Comparison of ENCODE assay signal across 17 cellular contexts in genomic region chr2:159736048-159736447, GRCh38. TPM values are rescaled to one million over a fixed set of nuclear protein-coding genes. Genes with fewer than 3 reads are reported as not detected.
A peak's percentile ranks its signal among the peaks of the same experiment; 100 is the strongest.
DNase-seq lines count a peak whose midpoint lies in the region; FAIRE-seq and TF ChIP-seq lines count a peak whose summit lies in the region.
"Had no signal": no experiment of that assay in that cellular context is flagged by ENCODE, and none has a peak within 500 bp of the region (broad histone marks: within the 10 kb centered on the region; RNA-seq: fewer than 3 reads in every experiment).

No MANE protein-coding gene starts in this region.

- H3K27me3 ChIP-seq in bronchial epithelial cell (ENCODE audit: control insufficient read depth, insufficient read depth, low read length), result no peaks in the 10 kb centered on the region
- H3K27me3 ChIP-seq in neutrophil, result no peaks in the 10 kb centered on the region

- no peaks in the 10 kb centered on the region for H3K9me3 Mint-ChIP-seq in activated naive CD4-positive, alpha-beta T cell treated with anti-CD3 and anti-CD28 coated beads, Interleukin-2, amount 50 U/mL, for 24 hours
- H3K9me3 Mint-ChIP-seq: brain, nephron had no signal

- peaks cover 22% of the 10 kb centered on the region for H3K36me3 ChIP-seq in bronchial epithelial cell (ENCODE audit: control insufficient read depth, insufficient read depth, low read length)
- peaks cover 76% of the 10 kb centered on the region for H3K36me3 ChIP-seq in neutrophil

- peak overlapping the region; percentile 20 for H3K27ac Mint-ChIP-seq in activated naive CD4-positive, alpha-beta T cell treated with anti-CD3 and anti-CD28 coated beads, Interleukin-2, amount 50 U/mL, for 24 hours
- H3K27ac Mint-ChIP-seq: nephron had no signal

- no peak for DNase-seq in activated naive CD4-positive, alpha-beta T cell treated with Interleukin-2 at 50 U/mL for 16 hours
- peak; percentile 23 for DNase-seq in NB4 (ENCODE audit: low read depth)
- DNase-seq in bronchial epithelial cell (ENCODE audit: low read depth), result peak; percentile 85
- no peak for DNase-seq in NCI-H345 (lab: John Stamatoyannopoulos, UW)
- DNase-seq in superior temporal gyrus (ENCODE audit: extremely low spot score), result no peak
- DNase-seq in NCI-H1930 (lab: John Stamatoyannopoulos, UW), result no peak
- DNase-seq: activated CD4-positive, alpha-beta T cell treated with anti-CD3 and anti-CD28 coated beads, Interleukin-2, amount 50 U/mL, for 1 hour; AML-193; effector memory CD4-positive, alpha-beta T cell; NCI-H187 treated with DMSO at 0.1 percent for 48 hours; NCI-H524 treated with DMSO at 0.1 percent for 48 hours had no signal

- no peak for TF ChIP-seq CTCF in NB4 (IDR thresholded peaks at IDR 0.05; ENCODE audit: low read depth, low read length)
- no peak for TF ChIP-seq CTCF in bronchial epithelial cell (IDR thresholded peaks at IDR 0.05; ENCODE audit: insufficient read depth, low read length, severe bottlenecking)
- TF ChIP-seq CTCF in neutrophil (IDR thresholded peaks at IDR 0.05), result no peak

- no peak overlapping the region for H3K4me3 Mint-ChIP-seq in activated naive CD4-positive, alpha-beta T cell treated with anti-CD3 and anti-CD28 coated beads, Interleukin-2, amount 50 U/mL, for 24 hours
- H3K4me3 Mint-ChIP-seq: brain, nephron had no signal

- H3K4me1 ChIP-seq in neutrophil (ENCODE audit: control insufficient read depth in 1 of 2, insufficient read depth in 1 of 2, low read depth in 1 of 2, low read length in 1 of 2), result no peaks in the 10 kb centered on the region

- H3K27ac ChIP-seq in neutrophil, result peak overlapping the region; percentile 39

- H3K9me3 ChIP-seq in neutrophil, result no peaks in the 10 kb centered on the region

- no peak for TF ChIP-seq POLR2A in NB4 (IDR thresholded peaks at IDR 0.05; ENCODE audit: extremely low read depth, insufficient read length)

- no peaks in the 10 kb centered on the region for H3K27me3 Mint-ChIP-seq in activated naive CD4-positive, alpha-beta T cell treated with anti-CD3 and anti-CD28 coated beads, Interleukin-2, amount 50 U/mL, for 24 hours
- H3K27me3 Mint-ChIP-seq: brain had no signal

- H3K4me3 ChIP-seq in NB4 (ENCODE audit: low read depth, low read length) (no peak overlapping the region), bronchial epithelial cell (ENCODE audit: low read depth, low read length) (no peak overlapping the region), neutrophil (ENCODE audit: low read depth in 1 of 2, low read length in 1 of 2) (no peak overlapping the region)
- H3K4me3 ChIP-seq: lung had no signal

- peaks cover 21% of the 10 kb centered on the region for H3K36me3 Mint-ChIP-seq in activated naive CD4-positive, alpha-beta T cell treated with anti-CD3 and anti-CD28 coated beads, Interleukin-2, amount 50 U/mL, for 24 hours

- peaks cover 58% of the 10 kb centered on the region for H3K4me1 Mint-ChIP-seq in activated naive CD4-positive, alpha-beta T cell treated with anti-CD3 and anti-CD28 coated beads, Interleukin-2, amount 50 U/mL, for 24 hours
- H3K4me1 Mint-ChIP-seq: nephron had no signal

- no peak for FAIRE-seq in bronchial epithelial cell (lab: Jason Lieb, UNC)
- FAIRE-seq: D721Med had no signal

RNA-seq across cellular contexts. Expression of gene MARCHF7, which starts 23.7 kb away (rescaled TPM):
- total RNA-seq in bronchial epithelial cell, result 81.5 and 103 TPM in 2 replicates

Comparison
In these comparisons a context has a peak if more than half of its experiments do, and no peak if none do; other contexts are left out.
1. DNase-seq: peak in NB4 (single experiment) and bronchial epithelial cell (single experiment); none in activated naive CD4-positive, alpha-beta T cell treated with Interleukin-2 at 50 U/mL for 16 hours (single experiment), NCI-H345 (single experiment), superior temporal gyrus (single experiment) and NCI-H1930 (0 of 2).